10 cellular contexts compared by ENCODE assay signal in the genomic region with DNA sequence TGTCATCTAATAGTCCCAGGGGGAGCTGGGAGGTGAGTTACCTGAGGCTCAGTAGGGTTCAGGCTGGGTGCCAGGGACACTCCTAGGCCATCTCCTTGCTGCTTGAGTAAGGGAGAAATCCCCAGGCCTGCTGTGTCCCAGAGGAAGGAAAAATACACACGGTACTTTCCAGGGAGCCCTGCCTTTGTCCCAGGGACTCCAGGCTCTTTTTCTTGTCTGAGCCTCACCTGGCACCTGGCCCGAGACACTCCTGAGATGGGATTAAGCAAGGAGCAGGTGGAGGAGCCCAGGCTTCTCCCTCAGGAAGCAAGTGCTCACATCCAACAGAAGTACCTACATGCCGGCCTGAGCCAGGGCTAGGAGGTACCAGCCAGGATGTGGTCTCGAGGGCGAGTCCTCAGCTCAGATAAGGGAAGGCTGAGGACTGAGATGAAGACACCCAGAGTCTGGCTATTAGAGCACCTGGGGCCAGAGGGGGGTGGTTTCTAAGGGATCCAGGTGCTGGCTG. TPM values are rescaled to one million over a fixed set of nuclear protein-coding genes. Genes with fewer than 3 reads are reported as not detected.
DNase-seq lines count a peak whose midpoint lies in the region; ATAC-seq and TF ChIP-seq lines count a peak whose summit lies in the region.
"Had no signal": no experiment of that assay in that cellular context is flagged by ENCODE, and none has a peak within 500 bp of the region (broad histone marks: within the 10 kb centered on the region; RNA-seq: fewer than 3 reads in every experiment).

No MANE protein-coding gene starts in this region.

- no peak for ATAC-seq in thoracic aorta (ENCODE audit: insufficient number of reproducible peaks, low FRiP score, low read depth)
- ATAC-seq in Right ventricle myocardium superior (ENCODE audit: poor library complexity) = no peak
- ATAC-seq in HG03139 (IDR thresholded peaks at IDR 0.05; ENCODE audit: unreplicated experiment) = no peak

- H3K4me3 Mint-ChIP-seq in activated naive CD4-positive, alpha-beta T cell treated with anti-CD3 and anti-CD28 coated beads for 36 hours = peak overlapping the region; percentile 62

- H3K36me3 Mint-ChIP-seq in activated naive CD4-positive, alpha-beta T cell treated with anti-CD3 and anti-CD28 coated beads for 36 hours (ENCODE audit: low read depth) = peaks cover 2% of the 10 kb centered on the region

- WGBS in esophagus muscularis mucosa = 70% methylated on average over 5 of the region's 5 CpGs

- peaks cover 55% of the 10 kb centered on the region for H3K4me1 Mint-ChIP-seq in activated naive CD4-positive, alpha-beta T cell treated with anti-CD3 and anti-CD28 coated beads for 36 hours (ENCODE audit: low read depth)

- H3K27me3 ChIP-seq in esophagus muscularis mucosa (peaks cover 9 to 66% (median 22%) of the 10 kb centered on the region in 4 donors), thoracic aorta (replicated peaks; ENCODE audit: insufficient read depth) (no peaks in the 10 kb centered on the region)

- intact Hi-C loops in activated naive CD4-positive, alpha-beta T cell treated with anti-CD3 and anti-CD28 coated beads for 36 hours (cut with micrococcal nuclease) = loop anchor here (1.0 to 2.0 kb wide), 4 partner anchors 18 to 76 kb away; partner anchors contain the start of genes CHKB and NCAPH2
- intact Hi-C loops in esophagus muscularis mucosa (cut with DNase I) = loop anchor here (5.0 kb wide), 1 partner anchor 78 kb away; no protein-coding TSS in a partner anchor
- intact Hi-C loops in Right ventricle myocardium superior (cut with DNase I) = no loop called here

- H3K27ac Mint-ChIP-seq in activated naive CD4-positive, alpha-beta T cell treated with anti-CD3 and anti-CD28 coated beads for 36 hours = peak overlapping the region; percentile 74

- peaks cover 1% of the 10 kb centered on the region for H3K9me3 Mint-ChIP-seq in activated naive CD4-positive, alpha-beta T cell treated with anti-CD3 and anti-CD28 coated beads for 36 hours

- H3K27me3 Mint-ChIP-seq in activated naive CD4-positive, alpha-beta T cell treated with anti-CD3 and anti-CD28 coated beads for 36 hours (ENCODE audit: low read depth) = no peaks in the 10 kb centered on the region

- peak; percentile 60 for DNase-seq in activated naive CD4-positive, alpha-beta T cell treated with anti-CD3 and anti-CD28 coated beads for 36 hours
- DNase-seq in activated naive CD4-positive, alpha-beta T cell treated with Interleukin-2 at 50 U/mL for 16 hours = no peak
- no peak for DNase-seq in SK-N-MC (ENCODE audit: low read depth, low spot score)
- no peak for DNase-seq in esophagus muscularis mucosa (ENCODE audit: extremely low spot score)
- no peak for DNase-seq in thoracic aorta (ENCODE audit: low spot score)
- DNase-seq in Right ventricle myocardium superior = no peak
- DNase-seq in NCI-H446 treated with DMSO at 0.1 percent for 48 hours (lab: John Stamatoyannopoulos, UW) = no peak

- H3K36me3 ChIP-seq in SK-N-MC (ENCODE audit: insufficient read depth, low read length) (no peaks in the 10 kb centered on the region), esophagus muscularis mucosa (no peaks in the 10 kb centered on the region), thoracic aorta (no peaks in the 10 kb centered on the region)
- H3K36me3 ChIP-seq: gastroesophageal sphincter had no signal

- H3K9me3 ChIP-seq in SK-N-MC (ENCODE audit: low read depth, low read length) = no peaks in the 10 kb centered on the region
- no peaks in the 10 kb centered on the region for H3K9me3 ChIP-seq in esophagus muscularis mucosa
- no peaks in the 10 kb centered on the region for H3K9me3 ChIP-seq in thoracic aorta
- H3K9me3 ChIP-seq: gastroesophageal sphincter, psoas muscle had no signal

- TF ChIP-seq POLR2A in esophagus muscularis mucosa (IDR thresholded peaks at IDR 0.05; ENCODE audit: low read depth) = no peak

- peaks cover 17 to 41% (median 38%) of the 10 kb centered on the region in 4 donors for H3K4me1 ChIP-seq in esophagus muscularis mucosa
- H3K4me1 ChIP-seq in thoracic aorta (ENCODE audit: control insufficient read depth in 1 of 2, low read depth in 2 of 2) = peaks cover 5 to 22% of the 10 kb centered on the region in 2 donors
- H3K4me1 ChIP-seq: psoas muscle had no signal

- TF ChIP-seq CTCF in esophagus muscularis mucosa (IDR thresholded peaks at IDR 0.05) (no peak), thoracic aorta (IDR thresholded peaks at IDR 0.05) (no peak)

- CTCF ChIA-PET in activated naive CD4-positive, alpha-beta T cell treated with anti-CD3 and anti-CD28 coated beads for 36 hours (lab: Charles Lee) = interaction anchor here (0.6 to 1.9 kb wide), 6 partner anchors 9 to 76 kb away, joined by 3 to 11 read pairs (median 5); partner anchors contain the start of genes SCO2 and SYCE3

- no peak for TF ChIP-seq EP300 in esophagus muscularis mucosa (IDR thresholded peaks at IDR 0.05)

- H3K27ac ChIP-seq in SK-N-MC = peak overlapping the region; percentile 19; the same call in 1 of the 2 replicates
- no peak overlapping the region for H3K27ac ChIP-seq in esophagus muscularis mucosa (replicated peaks in 1 of 4)
- no peak overlapping the region for H3K27ac ChIP-seq in thoracic aorta
- H3K27ac ChIP-seq: psoas muscle had no signal

- H3K9ac ChIP-seq in SK-N-MC (ENCODE audit: insufficient read length) = peak overlapping the region; percentile 45

- H3K4me3 ChIP-seq in SK-N-MC = no peak overlapping the region
- H3K4me3 ChIP-seq in esophagus muscularis mucosa = peak overlapping the region in 3 of 4 donors; percentile 30 to 48 (median 39)
- peak overlapping the region; percentile 54 for H3K4me3 ChIP-seq in thoracic aorta

RNA-seq across cellular contexts. Expression of gene KLHDC7B, which starts 0.9 kb away (rescaled TPM):
- total RNA-seq in activated naive CD4-positive, alpha-beta T cell treated with anti-CD3 and anti-CD28 coated beads for 36 hours = 1 to 10 TPM; 7.4 to 7.6 TPM
- total RNA-seq in esophagus muscularis mucosa (under 1 TPM in 1 of 4 donors, not detected in 3; 0.17 TPM), thoracic aorta (not detected), Right ventricle myocardium superior (not detected)

RNA-seq across cellular contexts. Expression of gene TYMP, which starts 15.0 kb away (rescaled TPM):
- 10 to 100 TPM; 43.7 to 49.6 TPM for total RNA-seq in activated naive CD4-positive, alpha-beta T cell treated with anti-CD3 and anti-CD28 coated beads for 36 hours
- 10 to 100 TPM; 27.4 to 79.2 (median 35.9) TPM for total RNA-seq in esophagus muscularis mucosa
- total RNA-seq in thoracic aorta = 10 to 100 TPM; 90.4 to 95.7 TPM
- 11.8 TPM for total RNA-seq in Right ventricle myocardium superior

RNA-seq across cellular contexts. Expression of gene SYCE3, which starts 17.9 kb away (rescaled TPM):
- total RNA-seq in activated naive CD4-positive, alpha-beta T cell treated with anti-CD3 and anti-CD28 coated beads for 36 hours = 1 to 10 TPM in 1 of 2 experiments, under 1 TPM in 1; 0.91 to 2.0 TPM
- total RNA-seq in esophagus muscularis mucosa (not detected), thoracic aorta (not detected), Right ventricle myocardium superior (not detected)
- total RNA-seq: gastroesophageal sphincter, psoas muscle had no signal

RNA-seq across cellular contexts. Expression of gene SCO2, which starts 19.4 kb away (rescaled TPM):
- total RNA-seq in activated naive CD4-positive, alpha-beta T cell treated with anti-CD3 and anti-CD28 coated beads for 36 hours = 1 to 10 TPM; 1.1 to 2.1 TPM
- total RNA-seq in esophagus muscularis mucosa (1 to 10 TPM in 2 of 4 donors, not detected in 2; 3.1 to 5.1 TPM), thoracic aorta (1 to 10 TPM; 3.5 to 4.5 TPM), Right ventricle myocardium superior (not detected)

RNA-seq across cellular contexts. Expression of gene CPT1B, which starts 33.4 kb away (rescaled TPM):
- total RNA-seq in activated naive CD4-positive, alpha-beta T cell treated with anti-CD3 and anti-CD28 coated beads for 36 hours = 10 to 100 TPM; 37.3 to 43.7 TPM
- total RNA-seq in esophagus muscularis mucosa = 10 to 100 TPM in 2 of 4 donors, 1 to 10 TPM in 2; 5.0 to 19.6 (median 14.6) TPM
- 10 to 100 TPM; 14.6 to 21.4 TPM for total RNA-seq in thoracic aorta
- total RNA-seq in Right ventricle myocardium superior = 402 TPM
